8 cellular contexts compared by ENCODE assay signal in the genomic region with DNA sequence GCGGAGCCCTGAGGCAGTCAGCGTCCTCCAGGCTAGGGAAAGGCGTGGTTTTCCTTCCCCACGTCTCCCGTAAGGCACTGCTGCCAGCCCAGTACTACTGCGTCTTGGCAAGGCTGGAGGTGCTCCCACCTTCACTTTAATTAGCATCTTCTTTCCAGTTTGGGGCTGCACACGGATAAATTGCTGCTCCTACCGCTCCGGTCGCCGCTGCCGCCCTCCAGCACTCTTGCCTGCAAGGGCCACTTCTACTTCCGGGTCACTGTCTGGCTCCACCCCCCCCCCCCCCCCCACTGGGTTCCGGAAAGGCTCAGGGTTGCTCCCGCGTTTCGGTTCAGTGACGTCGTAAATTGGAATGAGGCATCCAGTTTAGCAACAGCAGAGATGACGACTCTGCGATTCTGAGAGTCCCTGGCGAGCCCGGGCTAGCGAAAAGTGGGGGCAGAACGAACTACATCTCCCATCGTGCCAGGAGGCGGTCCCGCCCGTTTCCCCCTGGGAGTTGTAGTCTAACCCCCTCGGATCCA. TPM values are rescaled to one million over a fixed set of nuclear protein-coding genes. Genes with fewer than 3 reads are reported as not detected.
DNase-seq lines count a peak whose midpoint lies in the region; ATAC-seq and TF ChIP-seq lines count a peak whose summit lies in the region.

TSS of gene NEDD8 (minus strand) at position 247 of the 524 bp plus-strand sequence. CDS start at position 147, 100 bp downstream.

- peak within 1 kb of the TSS; percentile 83 to 85 for H3K9ac ChIP-seq in liver (ENCODE audit: low read depth in 1 of 2, low read length in 2 of 2)

- H3K27me3 ChIP-seq in liver (ENCODE audit: control insufficient read depth in 4 of 4, insufficient read depth in 4 of 4, low read length in 3 of 4), result no peaks in the 10 kb centered on the region

- no peaks in the 10 kb centered on the region for H3K9me3 ChIP-seq in liver (ENCODE audit: control insufficient read depth in 4 of 4, low read length in 3 of 4)

- DNase-seq in C1 segment of cervical spinal cord (lab: John Stamatoyannopoulos, UW), result peak; percentile 84 to 100 (median 98)
- DNase-seq in NCI-H774 (lab: John Stamatoyannopoulos, UW), result peak; percentile 75
- DNase-seq in activated CD4-positive, alpha-beta T cell treated with anti-CD3 and anti-CD28 coated beads, Interleukin-2, amount 50 U/mL, for 4 hours, result peak; percentile 84 to 86
- peak; percentile 97 for DNase-seq in dermis blood vessel endothelial cell
- DNase-seq in stimulated activated CD4-positive, alpha-beta T cell treated with anti-CD3 and anti-CD28 coated beads, Interleukin-4, amount 100 ng/mL, for 1 hour, result peak; percentile 90

- H3K4me3 ChIP-seq in liver (ENCODE audit: low read depth in 1 of 3, low read length in 3 of 3), result peak within 1 kb of the TSS; percentile 76 to 96 (median 85)

- ATAC-seq in GM19397 (IDR thresholded peaks at IDR 0.05; ENCODE audit: unreplicated experiment), result peak; percentile 71
- peak; percentile 54 for ATAC-seq in HG03565 (IDR thresholded peaks at IDR 0.05; ENCODE audit: unreplicated experiment)

- H3K36me3 ChIP-seq in liver (ENCODE audit: control insufficient read depth in 4 of 4, insufficient read depth in 3 of 4, low read depth in 1 of 4, low read length in 3 of 4), result peaks cover 4 to 20% (median 14%) of the 10 kb centered on the region in 4 donors

- peaks cover 5 to 38% (median 27%) of the 10 kb centered on the region in 4 donors for H3K4me1 ChIP-seq in liver (ENCODE audit: control insufficient read depth in 4 of 4, insufficient read depth in 4 of 4, low read length in 3 of 4)

- WGBS in liver, result under 1% methylated on average over 30 of the region's 30 CpGs

- no peak for TF ChIP-seq CTCF in liver (IDR thresholded peaks at IDR 0.05; ENCODE audit: low read depth, low read length, missing input control)

- peak within 1 kb of the TSS; percentile 80 to 81 for H3K27ac ChIP-seq in liver (ENCODE audit: low read depth in 1 of 2, low read length in 2 of 2)

- TF ChIP-seq RAD21 in liver (IDR thresholded peaks at IDR 0.05), result no peak

TF ChIP-seq in liver, 16 proteins besides CTCF, POLR2A, EP300 and RAD21:
- TF ChIP-seq RXRA (IDR thresholded peaks at IDR 0.05) (peak in 1 of 2 donors; percentile 45), NR2F2 (IDR thresholded peaks at IDR 0.05) (no peak), REST (IDR thresholded peaks at IDR 0.05) (no peak), TAF1 (conservative IDR thresholded peaks at IDR 0.05) (no peak), ATF3 (IDR thresholded peaks at IDR 0.05) (no peak), SP1 (IDR thresholded peaks at IDR 0.05) (peak; percentile 59), GABPA (IDR thresholded peaks at IDR 0.05 in 1 of 2, conservative IDR thresholded peaks at IDR 0.05 in 1 of 2) (peak; percentile 73 to 93), JUND (IDR thresholded peaks at IDR 0.05) (no peak), FOXA2 (IDR thresholded peaks at IDR 0.05) (no peak), EGR1 (IDR thresholded peaks at IDR 0.05; ENCODE audit: low read depth in 2 of 2) (no peak), ZBTB33 (IDR thresholded peaks at IDR 0.05) (no peak), HNF4A (conservative IDR thresholded peaks at IDR 0.05) (peak in 1 of 2 donors; percentile 5), FOXA1 (IDR thresholded peaks at IDR 0.05) (no peak), HNF4G (IDR thresholded peaks at IDR 0.05) (no peak), MAX (IDR thresholded peaks at IDR 0.05) (no peak), YY1 (IDR thresholded peaks at IDR 0.05) (no peak)
TF ChIP-seq in liver: peak in this region for 4.

RNA-seq across cellular contexts. Expression of gene NEDD8, which starts in this region (rescaled TPM):
- total RNA-seq in dermis blood vessel endothelial cell (197 and 248 TPM in 2 replicates), liver (10 to 100 TPM; 32.3 to 49.3 TPM)
- 100 to 1,000 TPM; 107 to 136 TPM for polyA plus RNA-seq in liver

Comparison
In these comparisons a context has a peak if more than half of its experiments do, and no peak if none do; other contexts are left out.
1. Peak in every context shown above with its lines: DNase-seq, ATAC-seq, H3K4me3 ChIP-seq and H3K27ac ChIP-seq.